In genomic region chr5:97499605-97500004, GRCh38 we compare ENCODE assay signal across 20 cellular contexts.
DNase-seq lines count a peak whose midpoint lies in the region; ATAC-seq and TF ChIP-seq lines count a peak whose summit lies in the region.
"Had no signal": no experiment of that assay in that cellular context is flagged by ENCODE, and none has a peak within 500 bp of the region (broad histone marks: within the 10 kb centered on the region; RNA-seq: fewer than 3 reads in every experiment).

No MANE protein-coding gene starts in this region.

- no peaks in the 10 kb centered on the region for H3K79me2 ChIP-seq in mesendoderm (ENCODE audit: control insufficient read depth, insufficient read depth, low read length)

- no peak overlapping the region for H4K8ac ChIP-seq in mesendoderm (ENCODE audit: low read depth, low read length)

- H3K27me3 ChIP-seq in heart left ventricle (no peaks in the 10 kb centered on the region), left ventricle myocardium inferior (ENCODE audit: low read depth) (no peaks in the 10 kb centered on the region), stomach smooth muscle (ENCODE audit: control insufficient read depth in 1 of 2, insufficient read depth in 2 of 2, low read length in 2 of 2) (no peaks in the 10 kb centered on the region), mesendoderm (ENCODE audit: insufficient read depth, low read length, poor library complexity) (no peaks in the 10 kb centered on the region)
- H3K27me3 ChIP-seq: body of pancreas, colonic mucosa, foreskin keratinocyte had no signal

- H3K36me3 ChIP-seq in heart left ventricle (no peaks in the 10 kb centered on the region), left ventricle myocardium inferior (no peaks in the 10 kb centered on the region), stomach smooth muscle (ENCODE audit: control insufficient read depth in 2 of 2, insufficient read depth in 2 of 2, low read length in 2 of 2) (no peaks in the 10 kb centered on the region), mesendoderm (ENCODE audit: control insufficient read depth, insufficient read depth, low read length) (no peaks in the 10 kb centered on the region)
- H3K36me3 ChIP-seq: colonic mucosa, prostate gland had no signal

- H3K4me1 ChIP-seq in heart left ventricle: peaks cover 0 to 6% (median 0%) of the 10 kb centered on the region in 12 donors
- no peaks in the 10 kb centered on the region for H3K4me1 ChIP-seq in left ventricle myocardium inferior
- peaks cover 3% of the 10 kb centered on the region for H3K4me1 ChIP-seq in stomach smooth muscle (ENCODE audit: control insufficient read depth, insufficient read depth, low read length)
- H3K4me1 ChIP-seq in mesendoderm (ENCODE audit: control insufficient read depth, low read depth, low read length): no peaks in the 10 kb centered on the region
- H3K4me1 ChIP-seq: body of pancreas, colonic mucosa, foreskin keratinocyte, prostate gland had no signal

- H3K23ac ChIP-seq in mesendoderm (ENCODE audit: low read length): no peak overlapping the region

- TF ChIP-seq CTCF in heart left ventricle (IDR thresholded peaks at IDR 0.05) (no peak), left ventricle myocardium inferior (IDR thresholded peaks at IDR 0.05; ENCODE audit: borderline replicate concordance) (no peak), fibroblast of villous mesenchyme (IDR thresholded peaks at IDR 0.05; ENCODE audit: insufficient read depth, low read depth, low read length) (no peak)

- no peaks in the 10 kb centered on the region for H3K79me1 ChIP-seq in mesendoderm (ENCODE audit: low read length)

- H3K18ac ChIP-seq in mesendoderm (ENCODE audit: low read length): no peak overlapping the region

- no peak overlapping the region for H4K5ac ChIP-seq in mesendoderm (ENCODE audit: low read length)

- no peak overlapping the region for H3K56ac ChIP-seq in mesendoderm (ENCODE audit: low read length)

- H2BK15ac ChIP-seq in mesendoderm (replicated peaks; ENCODE audit: low read depth): no peak overlapping the region

- in situ Hi-C loops in SK-MEL-5 (cut with HindIII; ENCODE audit: low pct_unique_long_range_greater_than_20kb, low sequenced_read_pairs): no loop called here

- no peak overlapping the region for H3K27ac ChIP-seq in heart left ventricle
- H3K27ac ChIP-seq in left ventricle myocardium inferior (replicated peaks): no peak overlapping the region
- peak overlapping the region; percentile 8 for H3K27ac ChIP-seq in stomach smooth muscle (ENCODE audit: low read length)
- no peak overlapping the region for H3K27ac ChIP-seq in mesendoderm (ENCODE audit: low read depth, low read length)
- H3K27ac ChIP-seq: 22Rv1, body of pancreas, colonic mucosa, foreskin keratinocyte, prostate gland had no signal

- H3K4me3 ChIP-seq in heart left ventricle (no peak overlapping the region), left ventricle myocardium inferior (no peak overlapping the region), fibroblast of villous mesenchyme (ENCODE audit: low read depth, low read length) (no peak overlapping the region), stomach smooth muscle (ENCODE audit: low read length in 2 of 2) (no peak overlapping the region), mesendoderm (ENCODE audit: low read length) (no peak overlapping the region)
- H3K4me3 ChIP-seq: body of pancreas, colonic mucosa, prostate gland, smooth muscle cell had no signal

- DNase-seq in heart left ventricle: peak in 1 of 5 donors; percentile 24
- no peak for DNase-seq in left ventricle myocardium inferior
- peak; percentile 17 for DNase-seq in SK-MEL-5 (ENCODE audit: low read depth, low spot score)
- peak; percentile 4 for DNase-seq in fibroblast of villous mesenchyme (ENCODE audit: low read depth)
- DNase-seq in activated naive CD4-positive, alpha-beta T cell treated with anti-CD3 and anti-CD28 coated beads, Interleukin-2, amount 50 U/mL, for 16 hours: no peak
- DNase-seq in middle frontal gyrus (ENCODE audit: extremely low spot score, low spot score): no peak
- no peak for DNase-seq in mesendoderm
- DNase-seq: activated CD4-positive, alpha-beta T cell treated with anti-CD3 and anti-CD28 coated beads for 36 hours; activated naive CD8-positive, alpha-beta T cell treated with anti-CD3 and anti-CD28 coated beads for 36 hours; body of pancreas; colonic mucosa; endodermal cell; NCI-H146; stimulated activated CD4-positive, alpha-beta T cell treated with anti-CD3 and anti-CD28 coated beads, Interleukin-4, amount 100 ng/mL, for 24 hours; stimulated activated naive CD8-positive, alpha-beta T cell treated with anti-CD3 and anti-CD28 coated beads, Interleukin-15, amount 100 ng/mL, for 72 hours had no signal

- H2BK120ac ChIP-seq in mesendoderm (ENCODE audit: low read depth, low read length): no peak overlapping the region

- H2AK5ac ChIP-seq in mesendoderm (ENCODE audit: low read length): no peak overlapping the region

- ATAC-seq in heart left ventricle: peak in 3 of 4 donors; percentile 43 to 56 (median 44)
- ATAC-seq: activated CD4-positive, alpha-beta T cell treated with anti-CD3 and anti-CD28 coated beads for 36 hours; body of pancreas; foreskin keratinocyte; stimulated activated naive CD8-positive, alpha-beta T cell treated with anti-CD3 and anti-CD28 coated beads, Interleukin-15, amount 100 ng/mL, for 72 hours had no signal

- 50 to 68% (median 55%) methylated on average over 6 of the region's 6 CpGs for WGBS in heart left ventricle, 4 donors
- WGBS in mesendoderm (ENCODE audit: extremely low coverage, insufficient coverage, low lambda C conversion rate): no CpG with 5 or more reads among the region's 6 CpGs

- H2BK5ac ChIP-seq in mesendoderm (ENCODE audit: low read length): no peak overlapping the region

- no peak overlapping the region for H3K4me2 ChIP-seq in mesendoderm (ENCODE audit: low read length)
- H3K4me2 ChIP-seq: smooth muscle cell had no signal

- H3K9ac ChIP-seq in stomach smooth muscle (ENCODE audit: low read length in 2 of 2) (no peak overlapping the region), mesendoderm (ENCODE audit: low read length) (no peak overlapping the region)

- H3K4ac ChIP-seq in mesendoderm (ENCODE audit: low read depth, low read length): no peak overlapping the region

- intact Hi-C loops in heart left ventricle (cut with DNase I) (no loop called here), left ventricle myocardium inferior (cut with micrococcal nuclease) (no loop called here)

- no peak for TF ChIP-seq POLR2A in heart left ventricle (IDR thresholded peaks at IDR 0.05)

- H3K9me3 ChIP-seq in heart left ventricle (no peaks in the 10 kb centered on the region), left ventricle myocardium inferior (replicated peaks) (no peaks in the 10 kb centered on the region), stomach smooth muscle (ENCODE audit: control insufficient read depth in 2 of 2, low read length in 2 of 2) (no peaks in the 10 kb centered on the region)
- H3K9me3 ChIP-seq: body of pancreas, colonic mucosa, prostate gland had no signal

Comparison
In these comparisons a context has a peak if more than half of its experiments do, and no peak if none do; other contexts are left out.
1. DNase-seq: peak in SK-MEL-5 (single experiment) and fibroblast of villous mesenchyme (single experiment); none in left ventricle myocardium inferior (single experiment), activated naive CD4-positive, alpha-beta T cell treated with anti-CD3 and anti-CD28 coated beads, Interleukin-2, amount 50 U/mL, for 16 hours (single experiment), middle frontal gyrus (single experiment) and mesendoderm (single experiment).